9 cellular contexts compared by ENCODE assay signal in genomic region chr11:59058120-59058917, GRCh38. TPM values are rescaled to one million over a fixed set of nuclear protein-coding genes. Genes with fewer than 3 reads are reported as not detected.
DNase-seq lines count a peak whose midpoint lies in the region; ATAC-seq and TF ChIP-seq lines count a peak whose summit lies in the region.
"Not testable (repeated sequence)": the region's sequence is repeated elsewhere in the genome, so short reads cannot be mapped to it uniquely, and the experiment has no call there.
"Had no signal": no experiment of that assay in that cellular context is flagged by ENCODE, and none has a peak within 500 bp of the region (broad histone marks: within the 10 kb centered on the region; RNA-seq: fewer than 3 reads in every experiment).

No MANE protein-coding gene starts in this region.

- ATAC-seq in GM19397 (IDR thresholded peaks at IDR 0.05; ENCODE audit: unreplicated experiment) (peak; percentile 87), HG03520 (IDR thresholded peaks at IDR 0.05; ENCODE audit: unreplicated experiment) (peak; percentile 88)

- H3K9ac ChIP-seq in duodenal mucosa (ENCODE audit: low read depth in 1 of 2, low read length in 2 of 2): not testable (repeated sequence)

- not testable (repeated sequence) for TF ChIP-seq POLR2A in lower leg skin (IDR thresholded peaks at IDR 0.05)

- H3K27ac ChIP-seq in duodenal mucosa (ENCODE audit: low read depth, low read length): not testable (repeated sequence)

- H3K27me3 ChIP-seq in duodenal mucosa (ENCODE audit: control insufficient read depth in 1 of 2, insufficient read depth in 2 of 2, low read length in 2 of 2): peaks cover 0 to 10% of the 10 kb centered on the region in 2 donors

- TF ChIP-seq CTCF in lower leg skin (IDR thresholded peaks at IDR 0.05): peak in 1 of 3 donors; percentile 58

- DNase-seq in CD1c-positive myeloid dendritic cell (ENCODE audit: extremely low spot score) (peak; percentile 94), NCI-H526 (lab: John Stamatoyannopoulos, UW) (peak; percentile 81 to 89), lower leg skin (ENCODE audit: low spot score in 2 of 2) (peak; percentile 63 to 95)
- peak; percentile 70 to 74 for DNase-seq in activated CD4-positive, alpha-beta T cell treated with anti-CD3 and anti-CD28 coated beads, Interleukin-2, amount 50 U/mL, for 4 hours
- peak; percentile 80 for DNase-seq in stimulated activated CD4-positive, alpha-beta T cell treated with anti-CD3 and anti-CD28 coated beads, Interleukin-4, amount 100 ng/mL, for 1 hour

- H3K36me3 ChIP-seq in duodenal mucosa (ENCODE audit: control insufficient read depth in 1 of 2, insufficient read depth in 2 of 2, low read length in 2 of 2): not testable (repeated sequence)

- not testable (repeated sequence) for H3K9me3 ChIP-seq in duodenal mucosa (ENCODE audit: control insufficient read depth in 1 of 2, low read length in 2 of 2)

- peak overlapping the region; percentile 54 to 60 for H3K4me3 ChIP-seq in duodenal mucosa (ENCODE audit: low read depth in 1 of 2, low read length in 2 of 2)
- not testable (repeated sequence) for H3K4me3 ChIP-seq in lower leg skin (ENCODE audit: low read depth, poor library complexity, severe bottlenecking)

- intact Hi-C loops in lower leg skin (cut with DNase I; ENCODE audit: low total_unique reads): loop anchor here (10.0 kb wide), 1 partner anchor 484 kb away; the partner anchor contains the start of genes LPXN and ZFP91

- WGBS in lower leg skin, 2 donors: 2% methylated on average over 25 of the region's 25 CpGs

- not testable (repeated sequence) for H3K4me1 ChIP-seq in duodenal mucosa (ENCODE audit: control insufficient read depth in 1 of 2, insufficient read depth in 2 of 2, low read length in 2 of 2)

RNA-seq across cellular contexts. Expression of gene GLYATL1B, which starts 27.8 kb away (rescaled TPM):
- total RNA-seq in lower leg skin: not detected
- total RNA-seq: T-helper 2 cell treated with Interferon-gamma antibody and Interleukin-4, amounts not matched to agents 100 ng/mL and 5 ng/mL, for 36 hours had no signal

RNA-seq across cellular contexts. Expression of gene FAM111B, which starts 48.7 kb away (rescaled TPM):
- total RNA-seq in lower leg skin: 1 to 10 TPM in 2 of 4 donors, under 1 TPM in 2; 0.19 to 2.2 (median 0.72) TPM
